In the genomic region with DNA sequence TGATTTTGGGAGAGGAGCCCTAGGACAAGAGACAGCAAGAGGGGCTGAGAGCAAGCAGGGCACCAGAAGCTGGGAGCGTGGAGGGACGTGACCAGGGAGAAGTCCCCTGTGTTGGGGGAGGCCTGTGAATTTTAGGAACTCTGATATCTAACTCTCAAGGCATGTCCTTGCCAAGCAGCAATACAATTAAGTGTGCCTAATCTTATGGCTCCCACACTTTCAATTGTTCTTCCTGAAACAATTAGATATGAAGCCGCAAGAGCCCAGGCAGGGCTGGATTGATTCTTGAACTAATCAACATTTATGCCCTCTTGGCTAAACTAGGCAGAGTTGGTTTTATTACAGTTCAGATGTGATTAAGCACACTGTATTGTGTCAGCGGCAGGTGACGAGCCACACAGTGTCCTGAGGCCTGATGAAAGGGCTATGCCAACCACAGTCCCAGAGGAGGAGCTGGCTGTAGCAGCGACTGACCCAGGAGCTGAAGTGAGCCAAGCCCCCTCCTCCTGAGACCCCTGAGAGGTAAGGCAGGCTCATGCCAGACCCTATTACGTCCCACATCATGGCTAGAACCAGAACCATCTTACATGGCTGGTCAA, we compare ENCODE assay signal across 1 cellular context.
TF ChIP-seq lines count a peak whose summit lies in the region.

No MANE protein-coding gene starts in this region.

TF ChIP-seq in H1, 55 proteins besides CTCF, POLR2A, EP300 and RAD21:
- TF ChIP-seq TBP (IDR thresholded peaks at IDR 0.05; ENCODE audit: low read depth, low read length) (no peak), NRF1 (IDR thresholded peaks at IDR 0.05; ENCODE audit: low read depth, low read length) (no peak), HDAC2 (IDR thresholded peaks at IDR 0.05; ENCODE audit: borderline replicate concordance in 1 of 2, low read depth in 2 of 2, low read length in 2 of 2) (no peak), TEAD4 (IDR thresholded peaks at IDR 0.05; ENCODE audit: low read depth, low read length) (no peak), SUZ12 (IDR thresholded peaks at IDR 0.05; ENCODE audit: low read length) (no peak), GABPA (IDR thresholded peaks at IDR 0.05; ENCODE audit: borderline replicate concordance, insufficient read depth, low read length) (no peak), KDM1A (IDR thresholded peaks at IDR 0.05; ENCODE audit: borderline replicate concordance, low read length) (no peak), POLR2AphosphoS5 (IDR thresholded peaks at IDR 0.05; ENCODE audit: low read depth, low read length) (no peak), TCF12 (IDR thresholded peaks at IDR 0.05; ENCODE audit: low read depth, low read length) (no peak), FOSL1 (IDR thresholded peaks at IDR 0.05; ENCODE audit: insufficient read depth, low read depth, low read length) (no peak), BCL11A (IDR thresholded peaks at IDR 0.05; ENCODE audit: low read depth in 2 of 2, low read length in 2 of 2) (no peak)
- TF ChIP-seq, protein P1, sequence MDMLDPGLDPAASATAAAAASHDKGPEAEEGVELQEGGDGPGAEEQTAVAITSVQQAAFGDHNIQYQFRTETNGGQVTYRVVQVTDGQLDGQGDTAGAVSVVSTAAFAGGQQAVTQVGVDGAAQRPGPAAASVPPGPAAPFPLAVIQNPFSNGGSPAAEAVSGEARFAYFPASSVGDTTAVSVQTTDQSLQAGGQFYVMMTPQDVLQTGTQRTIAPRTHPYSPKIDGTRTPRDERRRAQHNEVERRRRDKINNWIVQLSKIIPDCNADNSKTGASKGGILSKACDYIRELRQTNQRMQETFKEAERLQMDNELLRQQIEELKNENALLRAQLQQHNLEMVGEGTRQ (IDR thresholded peaks at IDR 0.05; ENCODE audit: low read length) = no peak
